Comparison of ENCODE assay signal across 33 cellular contexts in genomic region chr15:33660151-33660550, GRCh38.
DNase-seq lines count a peak whose midpoint lies in the region; ATAC-seq and TF ChIP-seq lines count a peak whose summit lies in the region.
"Had no signal": no experiment of that assay in that cellular context is flagged by ENCODE, and none has a peak within 500 bp of the region (broad histone marks: within the 10 kb centered on the region; RNA-seq: fewer than 3 reads in every experiment).

No MANE protein-coding gene starts in this region.

- no peak overlapping the region for H4K12ac ChIP-seq in trophoblast cell (ENCODE audit: low read depth, low read length)

- H3K27ac ChIP-seq in endodermal cell (ENCODE audit: low read depth, low read length) = no peak overlapping the region
- H3K27ac ChIP-seq in neuronal stem cell (replicated peaks; ENCODE audit: low read length) = no peak overlapping the region
- no peak overlapping the region for H3K27ac ChIP-seq in trophoblast cell (ENCODE audit: low read depth, low read length)
- H3K27ac ChIP-seq: 22Rv1; A549; BLaER1; BLaER1 treated with 17β-estradiol and CSF1 and Interleukin-3, amounts not matched to agents 10 nM and 100 nM; C4-2B had no signal

- no peak overlapping the region for H3K4me3 Mint-ChIP-seq in endodermal cell
- H3K4me3 Mint-ChIP-seq: B cell; CD14-positive monocyte; CD4-positive, alpha-beta memory T cell; CD4-positive, alpha-beta T cell; CD8-positive, alpha-beta memory T cell; CD8-positive, alpha-beta T cell had no signal

- H3K9me3 ChIP-seq in endodermal cell (ENCODE audit: control insufficient read depth, low read length) (no peaks in the 10 kb centered on the region), neuronal stem cell (replicated peaks in 1 of 2; ENCODE audit: control insufficient read depth in 2 of 2, insufficient read depth in 1 of 2, low read depth in 1 of 2, low read length in 2 of 2) (no peaks in the 10 kb centered on the region), trophoblast cell (ENCODE audit: insufficient read depth, low read depth, low read length) (peaks cover 2% of the 10 kb centered on the region)
- H3K9me3 ChIP-seq: A549, BE2C, Caco-2 had no signal

- TF ChIP-seq CTCF in endodermal cell (conservative IDR thresholded peaks at IDR 0.05) = peak; percentile 12

- H3K36me3 ChIP-seq in endodermal cell (ENCODE audit: control insufficient read depth, insufficient read depth, low read length) (no peaks in the 10 kb centered on the region), neuronal stem cell (replicated peaks in 1 of 2; ENCODE audit: control insufficient read depth in 2 of 2, insufficient read depth in 2 of 2, low read length in 2 of 2) (no peaks in the 10 kb centered on the region), trophoblast cell (ENCODE audit: control insufficient read depth in 1 of 2, insufficient read depth in 2 of 2, low read length in 2 of 2) (peaks cover 9 to 23% of the 10 kb centered on the region in 2 experiments)
- H3K36me3 ChIP-seq: BE2C; BLaER1; BLaER1 treated with 17β-estradiol and CSF1 and Interleukin-3, amounts not matched to agents 10 nM and 100 nM had no signal

- no peak overlapping the region for H2BK12ac ChIP-seq in neuronal stem cell (ENCODE audit: low read length)
- H2BK12ac ChIP-seq in trophoblast cell (ENCODE audit: low read length) = no peak overlapping the region

- H3K79me1 ChIP-seq in neuronal stem cell (ENCODE audit: low read depth, low read length) (no peaks in the 10 kb centered on the region), trophoblast cell (ENCODE audit: low read length) (no peaks in the 10 kb centered on the region)

- no peaks in the 10 kb centered on the region for H3K9me3 Mint-ChIP-seq in endodermal cell
- H3K9me3 Mint-ChIP-seq: CD4-positive, alpha-beta T cell; CD8-positive, alpha-beta T cell had no signal

- H2AK5ac ChIP-seq in neuronal stem cell (ENCODE audit: low read depth, low read length) (no peak overlapping the region), trophoblast cell (ENCODE audit: low read length) (no peak overlapping the region)

- no peaks in the 10 kb centered on the region for H3K27me3 Mint-ChIP-seq in endodermal cell (ENCODE audit: insufficient read depth)
- H3K27me3 Mint-ChIP-seq: CD4-positive, CD25-positive, alpha-beta regulatory T cell had no signal

- H3K79me2 ChIP-seq in trophoblast cell (ENCODE audit: control insufficient read depth, insufficient read depth, low read length, poor library complexity) = no peaks in the 10 kb centered on the region

- H3K18ac ChIP-seq in neuronal stem cell (ENCODE audit: low read length) (no peak overlapping the region), trophoblast cell (ENCODE audit: low read length) (no peak overlapping the region)

- no peaks in the 10 kb centered on the region for H3K4me1 Mint-ChIP-seq in endodermal cell
- H3K4me1 Mint-ChIP-seq: B cell; CD4-positive, alpha-beta memory T cell; CD4-positive, CD25-positive, alpha-beta regulatory T cell; CD8-positive, alpha-beta memory T cell had no signal

- H3K4ac ChIP-seq in neuronal stem cell (ENCODE audit: low read length) (no peak overlapping the region), trophoblast cell (ENCODE audit: low read depth, low read length) (no peak overlapping the region)

- no peak overlapping the region for H3K27ac Mint-ChIP-seq in endodermal cell
- H3K27ac Mint-ChIP-seq: B cell; CD14-positive monocyte; CD4-positive, alpha-beta memory T cell; CD4-positive, alpha-beta T cell; CD4-positive, CD25-positive, alpha-beta regulatory T cell; CD8-positive, alpha-beta memory T cell; CD8-positive, alpha-beta T cell had no signal

- no peaks in the 10 kb centered on the region for H3K36me3 Mint-ChIP-seq in endodermal cell (ENCODE audit: low read depth)
- H3K36me3 Mint-ChIP-seq: CD14-positive monocyte; CD4-positive, alpha-beta memory T cell; CD4-positive, CD25-positive, alpha-beta regulatory T cell; CD8-positive, alpha-beta memory T cell; CD8-positive, alpha-beta T cell had no signal

- no peak overlapping the region for H4K91ac ChIP-seq in neuronal stem cell (ENCODE audit: low read depth, low read length, poor library complexity)
- H4K91ac ChIP-seq in trophoblast cell (ENCODE audit: low read depth, low read length) = no peak overlapping the region

- WGBS in endodermal cell (ENCODE audit: insufficient coverage in 1 of 2, insufficient read length in 1 of 2), 2 experiments = 91 to 92% methylated on average over 10 to 16 of the region's 16 CpGs
- no CpG with 5 or more reads among the region's 16 CpGs for WGBS in neuronal stem cell (ENCODE audit: extremely low coverage in 2 of 2, insufficient read length in 2 of 2, insufficient replicate concordance in 1 of 2), 2 donors
- no CpG with 5 or more reads among the region's 16 CpGs for WGBS in trophoblast cell (ENCODE audit: extremely low coverage, insufficient coverage, insufficient read length)

- no peak overlapping the region for H2BK15ac ChIP-seq in neuronal stem cell (ENCODE audit: low read length)

- H3K14ac ChIP-seq in neuronal stem cell (ENCODE audit: low read length) = peak overlapping the region; percentile 10
- H3K14ac ChIP-seq in trophoblast cell (ENCODE audit: low read length) = no peak overlapping the region

- H2BK5ac ChIP-seq in neuronal stem cell (ENCODE audit: low read length) (no peak overlapping the region), trophoblast cell (ENCODE audit: low read depth, low read length, poor library complexity) (no peak overlapping the region)

- H3K4me2 ChIP-seq in neuronal stem cell (ENCODE audit: insufficient read depth, low read length, poor library complexity, severe bottlenecking) (no peak overlapping the region), trophoblast cell (ENCODE audit: low read length) (no peak overlapping the region)
- H3K4me2 ChIP-seq: A549; BLaER1; BLaER1 treated with 17β-estradiol and CSF1 and Interleukin-3, amounts not matched to agents 10 nM and 100 nM had no signal

- H3K27me3 ChIP-seq in endodermal cell (ENCODE audit: control insufficient read depth, insufficient read depth, low read length, poor library complexity, severe bottlenecking) (no peaks in the 10 kb centered on the region), neuronal stem cell (ENCODE audit: control insufficient read depth in 3 of 3, insufficient read depth in 3 of 3, low read depth in 1 of 3, low read length in 3 of 3) (no peaks in the 10 kb centered on the region), trophoblast cell (ENCODE audit: insufficient read depth, low read length) (no peaks in the 10 kb centered on the region)
- H3K27me3 ChIP-seq: BE2C; BLaER1; BLaER1 treated with 17β-estradiol and CSF1 and Interleukin-3, amounts not matched to agents 10 nM and 100 nM had no signal

- no peak for ATAC-seq in HG03469 (IDR thresholded peaks at IDR 0.05; ENCODE audit: unreplicated experiment)
- ATAC-seq: A549; CD8-positive, alpha-beta T cell had no signal

- H4K8ac ChIP-seq in neuronal stem cell (ENCODE audit: low read depth, low read length) = no peak overlapping the region
- H4K8ac ChIP-seq in trophoblast cell (ENCODE audit: low read depth, low read length) = no peak overlapping the region

- H2AFZ ChIP-seq in neuronal stem cell (ENCODE audit: low read length) (no peak overlapping the region), trophoblast cell (ENCODE audit: insufficient read depth, low read length, poor library complexity) (no peak overlapping the region)

- H3K4me1 ChIP-seq in endodermal cell (ENCODE audit: control insufficient read depth, insufficient read depth, low read length) (no peaks in the 10 kb centered on the region), neuronal stem cell (ENCODE audit: control insufficient read depth in 2 of 2, insufficient read depth in 1 of 2, low read depth in 1 of 2, low read length in 2 of 2) (no peaks in the 10 kb centered on the region), trophoblast cell (ENCODE audit: control insufficient read depth in 1 of 2, insufficient read depth in 2 of 2, low read length in 2 of 2) (peaks cover 0 to 2% of the 10 kb centered on the region in 2 experiments)
- H3K4me1 ChIP-seq: A549, BE2C, BLaER1, Caco-2 had no signal

- DNase-seq in endodermal cell (no peak), neuronal stem cell (ENCODE audit: low spot score) (no peak), trophoblast cell (no peak), NCI-H187 (lab: John Stamatoyannopoulos, UW) (no peak)
- DNase-seq in activated CD4-positive, alpha-beta T cell treated with anti-CD3 and anti-CD28 coated beads for 4 hours = no peak
- DNase-seq: 8988T; ACHN; AML-193; BE2C; C1 segment of cervical spinal cord; Caco-2; Calu3; CD4-positive, alpha-beta memory T cell; CD4-positive, alpha-beta T cell; CD4-positive, CD25-positive, alpha-beta regulatory T cell; CD8-positive, alpha-beta memory T cell; CD8-positive, alpha-beta T cell; COR-L47; DMS 273 treated with DMSO at 0.1 percent for 48 hours; DMS153; DMS53; DMS79; DMS79 treated with DMSO at 0.1 percent for 48 hours; DND-41; EL had no signal

- H3K9ac ChIP-seq in endodermal cell (ENCODE audit: extremely low read depth, low read length, poor library complexity, severe bottlenecking) = no peak overlapping the region
- H3K9ac ChIP-seq in neuronal stem cell (ENCODE audit: low read depth, low read length, poor library complexity) = no peak overlapping the region
- no peak overlapping the region for H3K9ac ChIP-seq in trophoblast cell (ENCODE audit: low read length)
- H3K9ac ChIP-seq: BLaER1; BLaER1 treated with 17β-estradiol and CSF1 and Interleukin-3, amounts not matched to agents 10 nM and 100 nM had no signal

- H3K4me3 ChIP-seq in endodermal cell (ENCODE audit: low read length) (no peak overlapping the region), neuronal stem cell (ENCODE audit: low read length in 2 of 2) (no peak overlapping the region), trophoblast cell (ENCODE audit: low read depth, low read length) (peak overlapping the region; percentile 0)
- H3K4me3 ChIP-seq: A549; BLaER1; BLaER1 treated with 17β-estradiol and CSF1 and Interleukin-3, amounts not matched to agents 10 nM and 100 nM had no signal

- H3K23ac ChIP-seq in neuronal stem cell (ENCODE audit: low read depth, low read length, poor library complexity) (no peak overlapping the region), trophoblast cell (ENCODE audit: low read length) (no peak overlapping the region)

- H2BK120ac ChIP-seq in neuronal stem cell (ENCODE audit: low read depth, low read length) (no peak overlapping the region), trophoblast cell (ENCODE audit: insufficient read depth, low read length, poor library complexity) (no peak overlapping the region)
